ENCODE assay signal across 23 cellular contexts in genomic region chr2:230674930-230675672, GRCh38. TPM values are rescaled to one million over a fixed set of nuclear protein-coding genes. Genes with fewer than 3 reads are reported as not detected.
DNase-seq lines count a peak whose midpoint lies in the region; ATAC-seq and TF ChIP-seq lines count a peak whose summit lies in the region.
"Had no signal": no experiment of that assay in that cellular context is flagged by ENCODE, and none has a peak within 500 bp of the region (broad histone marks: within the 10 kb centered on the region; RNA-seq: fewer than 3 reads in every experiment).

No MANE protein-coding gene starts in this region.

- H3K4ac ChIP-seq in IMR-90 (ENCODE audit: low read depth, low read length): peak overlapping the region; percentile 45

- peak overlapping the region; percentile 21 for H3K27ac Mint-ChIP-seq in T-helper 1 cell treated with Interleukin-12 subunit alpha and Interleukin-12 subunit beta and Interleukin-4 antibody, amounts not matched to agents 30 μg/mL and 1 μg/mL, for 36 hours
- no peak overlapping the region for H3K27ac Mint-ChIP-seq in endodermal cell
- H3K27ac Mint-ChIP-seq: CD4-positive, CD25-positive, alpha-beta regulatory T cell had no signal

- H3K9me3 ChIP-seq in IMR-90 (ENCODE audit: control insufficient read depth, insufficient read depth, low read length) (peaks cover 6% of the 10 kb centered on the region), endodermal cell (ENCODE audit: control insufficient read depth, low read length) (peaks cover 8% of the 10 kb centered on the region)

- WGBS in IMR-90 (ENCODE audit: extremely low coverage in 2 of 2, insufficient read length in 1 of 2), 2 experiments: 100% methylated on average over 1 of the region's 6 CpGs; no CpG with 5 or more reads in 1 of the 2 experiments
- WGBS in endodermal cell (ENCODE audit: insufficient coverage in 1 of 2, insufficient read length in 1 of 2), 2 experiments: 87 to 91% methylated on average over 5 to 6 of the region's 6 CpGs

- dilution Hi-C loops in IMR-90 (cut with HindIII; ENCODE audit: low sequenced_read_pairs, unreplicated experiment): no loop called here

- no peak overlapping the region for H3K14ac ChIP-seq in IMR-90 (replicated peaks; ENCODE audit: low read depth, low read length)

- H3K9ac ChIP-seq in IMR-90 (ENCODE audit: low read depth, low read length) (no peak overlapping the region), endodermal cell (ENCODE audit: extremely low read depth, low read length, poor library complexity, severe bottlenecking) (no peak overlapping the region)

- peaks cover 18% of the 10 kb centered on the region for H3K9me3 Mint-ChIP-seq in T-helper 1 cell treated with Interleukin-12 subunit alpha and Interleukin-12 subunit beta and Interleukin-4 antibody, amounts not matched to agents 30 μg/mL and 1 μg/mL, for 36 hours
- H3K9me3 Mint-ChIP-seq in endodermal cell: peaks cover 13% of the 10 kb centered on the region

- peaks cover 7% of the 10 kb centered on the region; the same call in 1 of the 2 replicates for H3K4me1 ChIP-seq in IMR-90 (ENCODE audit: control insufficient read depth, insufficient read depth, low read length)
- H3K4me1 ChIP-seq in endodermal cell (ENCODE audit: control insufficient read depth, insufficient read depth, low read length): no peaks in the 10 kb centered on the region
- H3K4me1 ChIP-seq: HAP-1 had no signal

- no peak overlapping the region for H2AK9ac ChIP-seq in IMR-90 (replicated peaks; ENCODE audit: low read depth, low read length, poor library complexity)

- peak overlapping the region; percentile 5 for H2AFZ ChIP-seq in IMR-90 (replicated peaks; ENCODE audit: low read length, poor library complexity)

- H3K27me3 ChIP-seq in IMR-90 (ENCODE audit: control insufficient read depth, insufficient read depth, low read length): no peaks in the 10 kb centered on the region; the same call in 1 of the 2 replicates
- no peaks in the 10 kb centered on the region for H3K27me3 ChIP-seq in endodermal cell (ENCODE audit: control insufficient read depth, insufficient read depth, low read length, poor library complexity, severe bottlenecking)

- no peak overlapping the region for H3K56ac ChIP-seq in IMR-90 (ENCODE audit: extremely low read depth, insufficient read depth, low read length)

- no peak overlapping the region for H3K23ac ChIP-seq in IMR-90 (ENCODE audit: low read depth, low read length)

- POLR2A ChIA-PET in IMR-90 (lab: Charles Lee; ENCODE audit: unreplicated experiment): no interaction called here

- H3K4me3 Mint-ChIP-seq in T-helper 1 cell treated with Interleukin-12 subunit alpha and Interleukin-12 subunit beta and Interleukin-4 antibody, amounts not matched to agents 30 μg/mL and 1 μg/mL, for 36 hours: no peak overlapping the region
- no peak overlapping the region for H3K4me3 Mint-ChIP-seq in endodermal cell
- H3K4me3 Mint-ChIP-seq: CD4-positive, CD25-positive, alpha-beta regulatory T cell had no signal

- intact Hi-C loops in IMR-90 (cut with micrococcal nuclease): no loop called here
- intact Hi-C loops in posterior vena cava (cut with DNase I): loop anchor here in 1 of 2 donors (10.0 kb wide), 1 partner anchor 1380 kb away; no protein-coding TSS in a partner anchor

- H3K36me3 ChIP-seq in IMR-90 (ENCODE audit: control insufficient read depth, insufficient read depth, low read length) (no peaks in the 10 kb centered on the region), endodermal cell (ENCODE audit: control insufficient read depth, insufficient read depth, low read length) (no peaks in the 10 kb centered on the region)
- H3K36me3 ChIP-seq: HAP-1 had no signal

- no peak for TF ChIP-seq CTCF in IMR-90 (conservative IDR thresholded peaks at IDR 0.05; ENCODE audit: low read depth, low read length)
- TF ChIP-seq CTCF in endodermal cell (conservative IDR thresholded peaks at IDR 0.05): no peak

- no peak overlapping the region for H3K27ac ChIP-seq in IMR-90 (ENCODE audit: insufficient read depth, low read length)
- no peak overlapping the region for H3K27ac ChIP-seq in endodermal cell (ENCODE audit: low read depth, low read length)
- H3K27ac ChIP-seq: 22Rv1, SK-N-MC had no signal

- peak overlapping the region; percentile 43 for H2AK5ac ChIP-seq in IMR-90 (ENCODE audit: low read depth, low read length)

- H3K4me2 ChIP-seq in IMR-90 (ENCODE audit: low read depth, low read length): no peak overlapping the region

- H3K9me1 ChIP-seq in IMR-90 (ENCODE audit: insufficient read depth, low read length): no peaks in the 10 kb centered on the region; the same call in 1 of the 2 replicates

- H4K20me1 ChIP-seq in IMR-90 (ENCODE audit: insufficient read depth, low read length): no peaks in the 10 kb centered on the region

- H3K79me1 ChIP-seq in IMR-90 (ENCODE audit: low read depth in 1 of 2, low read length in 2 of 2): no peaks in the 10 kb centered on the region

- peaks cover 13% of the 10 kb centered on the region for H3K36me3 Mint-ChIP-seq in T-helper 1 cell treated with Interleukin-12 subunit alpha and Interleukin-12 subunit beta and Interleukin-4 antibody, amounts not matched to agents 30 μg/mL and 1 μg/mL, for 36 hours (ENCODE audit: low read depth)
- H3K36me3 Mint-ChIP-seq in endodermal cell (ENCODE audit: low read depth): no peaks in the 10 kb centered on the region

- H3K4me3 ChIP-seq in IMR-90 (ENCODE audit: insufficient read depth, low read depth, low read length): no peak overlapping the region
- H3K4me3 ChIP-seq in endodermal cell (ENCODE audit: low read length): no peak overlapping the region
- H3K4me3 ChIP-seq: HAP-1, SK-N-MC had no signal

- DNase-seq in T-helper 1 cell (no peak), IMR-90 (no peak), endodermal cell (peak; percentile 46), posterior vena cava (ENCODE audit: low spot score) (peak; percentile 44), NCI-H1092 treated with DMSO at 0.1 percent for 48 hours (lab: John Stamatoyannopoulos, UW) (no peak), DMS53 (lab: John Stamatoyannopoulos, UW) (no peak)
- DNase-seq: COR-L47, DMS 273 treated with DMSO at 0.1 percent for 48 hours, GF-D8, KG1, NCI-H1417 treated with DMSO at 0.1 percent for 48 hours, NCI-H187 treated with DMSO at 0.1 percent for 48 hours, NCI-H226, NCI-H524, NCI-H82, OCI-M1, SHP77 had no signal

- no peak overlapping the region for H4K8ac ChIP-seq in IMR-90 (ENCODE audit: low read depth in 2 of 2, low read length in 2 of 2)

- H3K27me3 Mint-ChIP-seq in T-helper 1 cell treated with Interleukin-12 subunit alpha and Interleukin-12 subunit beta and Interleukin-4 antibody, amounts not matched to agents 30 μg/mL and 1 μg/mL, for 36 hours (ENCODE audit: low read depth): no peaks in the 10 kb centered on the region
- H3K27me3 Mint-ChIP-seq in endodermal cell (ENCODE audit: insufficient read depth): no peaks in the 10 kb centered on the region
- H3K27me3 Mint-ChIP-seq: CD4-positive, CD25-positive, alpha-beta regulatory T cell had no signal

- no peak overlapping the region for H4K91ac ChIP-seq in IMR-90 (ENCODE audit: insufficient read depth, low read depth, low read length)

- H2BK120ac ChIP-seq in IMR-90 (ENCODE audit: low read depth, low read length): no peak overlapping the region

- TF ChIP-seq RAD21 in IMR-90 (IDR thresholded peaks at IDR 0.05; ENCODE audit: low read length): no peak

- ATAC-seq in IMR-90 (ENCODE audit: low read depth) (no peak), HG02623 (IDR thresholded peaks at IDR 0.05; ENCODE audit: unreplicated experiment) (no peak)

- H4K5ac ChIP-seq in IMR-90 (ENCODE audit: low read depth, low read length): no peak overlapping the region

- peak overlapping the region; percentile 21; the same call in 1 of the 3 replicates for H2BK15ac ChIP-seq in IMR-90 (ENCODE audit: low read depth, low read length)

- H2BK20ac ChIP-seq in IMR-90 (ENCODE audit: low read depth, low read length): 0 out of 2 replicates have a peak overlapping the region, but pooled peaks have one; percentile 46

- H2BK5ac ChIP-seq in IMR-90 (ENCODE audit: low read depth, low read length, poor library complexity, severe bottlenecking): no peak overlapping the region

- no peak for TF ChIP-seq POLR2A in IMR-90 (IDR thresholded peaks at IDR 0.05; ENCODE audit: low read depth, low read length)

- H3K4me1 Mint-ChIP-seq in T-helper 1 cell treated with Interleukin-12 subunit alpha and Interleukin-12 subunit beta and Interleukin-4 antibody, amounts not matched to agents 30 μg/mL and 1 μg/mL, for 36 hours (ENCODE audit: low read depth): peaks cover 54% of the 10 kb centered on the region
- H3K4me1 Mint-ChIP-seq in endodermal cell: peaks cover 14% of the 10 kb centered on the region

- no peak overlapping the region for H3K18ac ChIP-seq in IMR-90 (ENCODE audit: low read depth, low read length)

- BruUV-seq in IMR-90 (replicated peaks; lab: Mats Ljungman, UMichigan): no TSS peak

- CTCF ChIA-PET in IMR-90 (lab: Yijun Ruan, JAX): interaction anchor here (0.8 kb wide), 1 partner anchor 123 kb away, joined by 3 read pairs; no protein-coding TSS in a partner anchor

- in situ Hi-C loops in IMR-90 (cut with MboI; ENCODE audit: low sequenced_read_pairs): no loop called here

TF ChIP-seq in IMR-90, 13 proteins besides CTCF, POLR2A, EP300 and RAD21 (continues in another document):
- TF ChIP-seq RFX5 (IDR thresholded peaks at IDR 0.05; ENCODE audit: low read depth, low read length) (no peak), CHD1 (IDR thresholded peaks at IDR 0.05; ENCODE audit: low read depth, low read length) (no peak), FOS (IDR thresholded peaks at IDR 0.05; ENCODE audit: low read depth, low read length) (no peak), MAZ (IDR thresholded peaks at IDR 0.05; ENCODE audit: borderline replicate concordance, low read depth, low read length) (no peak), MXI1 (IDR thresholded peaks at IDR 0.05; ENCODE audit: borderline replicate concordance, low read depth, low read length) (no peak), SMC3 (IDR thresholded peaks at IDR 0.05; ENCODE audit: low read depth, low read length) (no peak), MAFK (IDR thresholded peaks at IDR 0.05; ENCODE audit: low read depth, low read length) (no peak), BHLHE40 (IDR thresholded peaks at IDR 0.05; ENCODE audit: low read depth, low read length) (no peak), NFE2L2 (IDR thresholded peaks at IDR 0.05; ENCODE audit: low read depth, low read length) (no peak)

RNA-seq across cellular contexts. Expression of gene CAB39, which starts 37.5 kb away (rescaled TPM):
- total RNA-seq in IMR-90 (2012; rRNA removed): 71.7 and 95.3 TPM in 2 replicates
- 31.3 and 38.2 TPM in 2 replicates for polyA plus RNA-seq in IMR-90 (2012; rRNA removed)
- polyA plus RNA-seq in IMR-90 (2012; cell fraction: cytosol; rRNA removed): 5.8 and 13.0 TPM in 2 replicates
- polyA plus RNA-seq in IMR-90 (2012; cell fraction: nucleus; rRNA removed; ENCODE audit: low replicate concordance): 6.4 and 42.5 TPM in 2 replicates
- 10 to 100 TPM; 41.4 to 48.4 TPM for total RNA-seq in endodermal cell
- polyA plus RNA-seq in endodermal cell (2013, experiment 1 of 2): 49.7 TPM
- 46.8 TPM for polyA plus RNA-seq in endodermal cell (2013, experiment 2 of 2)
- total RNA-seq in posterior vena cava: 10 to 100 TPM; 62.3 to 76.0 TPM

Comparison
In these comparisons a context has a peak if more than half of its experiments do, and no peak if none do; other contexts are left out.
1. DNase-seq: peak in endodermal cell (single experiment) and posterior vena cava (single experiment); none in T-helper 1 cell (0 of 5), IMR-90 (single experiment), NCI-H1092 treated with DMSO at 0.1 percent for 48 hours (single experiment) and DMS53 (single experiment).